1 cellular context compared by ENCODE assay signal in genomic region chr3:126021224-126021623, GRCh38.
TF ChIP-seq lines count a peak whose summit lies in the region.

No MANE protein-coding gene starts in this region.

TF ChIP-seq in GM23338, 12 proteins besides CTCF, POLR2A, EP300 and RAD21 (continued from another document):
- TF ChIP-seq ZNF462 (CRISPR knock-in tag; IDR thresholded peaks at IDR 0.05), result no peak
